ENCODE assay signal across 1 cellular context in genomic region chr11:68460741-68461283, GRCh38.
A peak's percentile ranks its signal among the peaks of the same experiment; 100 is the strongest.
TF ChIP-seq lines count a peak whose summit lies in the region.

A gene with protein sequence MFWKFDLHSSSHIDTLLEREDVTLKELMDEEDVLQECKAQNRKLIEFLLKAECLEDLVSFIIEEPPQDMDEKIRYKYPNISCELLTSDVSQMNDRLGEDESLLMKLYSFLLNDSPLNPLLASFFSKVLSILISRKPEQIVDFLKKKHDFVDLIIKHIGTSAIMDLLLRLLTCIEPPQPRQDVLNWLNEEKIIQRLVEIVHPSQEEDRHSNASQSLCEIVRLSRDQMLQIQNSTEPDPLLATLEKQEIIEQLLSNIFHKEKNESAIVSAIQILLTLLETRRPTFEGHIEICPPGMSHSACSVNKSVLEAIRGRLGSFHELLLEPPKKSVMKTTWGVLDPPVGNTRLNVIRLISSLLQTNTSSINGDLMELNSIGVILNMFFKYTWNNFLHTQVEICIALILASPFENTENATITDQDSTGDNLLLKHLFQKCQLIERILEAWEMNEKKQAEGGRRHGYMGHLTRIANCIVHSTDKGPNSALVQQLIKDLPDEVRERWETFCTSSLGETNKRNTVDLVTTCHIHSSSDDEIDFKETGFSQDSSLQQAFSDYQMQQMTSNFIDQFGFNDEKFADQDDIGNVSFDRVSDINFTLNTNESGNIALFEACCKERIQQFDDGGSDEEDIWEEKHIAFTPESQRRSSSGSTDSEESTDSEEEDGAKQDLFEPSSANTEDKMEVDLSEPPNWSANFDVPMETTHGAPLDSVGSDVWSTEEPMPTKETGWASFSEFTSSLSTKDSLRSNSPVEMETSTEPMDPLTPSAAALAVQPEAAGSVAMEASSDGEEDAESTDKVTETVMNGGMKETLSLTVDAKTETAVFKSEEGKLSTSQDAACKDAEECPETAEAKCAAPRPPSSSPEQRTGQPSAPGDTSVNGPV (plus strand): TSS chr11:68460752. CDS start chr11:68537665, 76,913 bp downstream.

TF ChIP-seq in HepG2, 621 proteins besides CTCF, POLR2A, EP300 and RAD21 (continued from another document and continues in another):
- TF ChIP-seq TIGD3 (CRISPR knock-in tag; IDR thresholded peaks at IDR 0.05; ENCODE audit: borderline replicate concordance), result no peak
- TF ChIP-seq ZNF652 (CRISPR knock-in tag; IDR thresholded peaks at IDR 0.05; ENCODE audit: borderline replicate concordance, low read depth), result no peak
- peak; percentile 19 for TF ChIP-seq RBM39 (IDR thresholded peaks at IDR 0.05; ENCODE audit: low read depth, low read length, poor library complexity, severe bottlenecking)
- TF ChIP-seq CEBPG (CRISPR knock-in tag; IDR thresholded peaks at IDR 0.05), result no peak
- no peak for TF ChIP-seq ZKSCAN8 (CRISPR knock-in tag; IDR thresholded peaks at IDR 0.05; ENCODE audit: borderline replicate concordance)
- no peak for TF ChIP-seq BCL6 (CRISPR knock-in tag; IDR thresholded peaks at IDR 0.05)
- no peak for TF ChIP-seq ZNF547 (CRISPR knock-in tag; IDR thresholded peaks at IDR 0.05)
- TF ChIP-seq MAZ (IDR thresholded peaks at IDR 0.05; ENCODE audit: borderline replicate concordance, low read depth, low read length), result 0 out of 2 replicates have a peak, but pooled peaks have one; percentile 4
- 0 out of 2 replicates have a peak, but pooled peaks have one; percentile 4 for TF ChIP-seq MAZ (CRISPR knock-in tag; IDR thresholded peaks at IDR 0.05; ENCODE audit: low read depth)
- TF ChIP-seq CC2D1A (CRISPR knock-in tag; IDR thresholded peaks at IDR 0.05), result no peak
- peak; percentile 42; the same call in 1 of the 2 replicates for TF ChIP-seq ZNF740 (CRISPR knock-in tag; IDR thresholded peaks at IDR 0.05)
- no peak for TF ChIP-seq MATR3 (CRISPR knock-in tag; IDR thresholded peaks at IDR 0.05)
- no peak for TF ChIP-seq MIER3 (CRISPR knock-in tag; IDR thresholded peaks at IDR 0.05; ENCODE audit: borderline replicate concordance)
- TF ChIP-seq, protein P1, sequence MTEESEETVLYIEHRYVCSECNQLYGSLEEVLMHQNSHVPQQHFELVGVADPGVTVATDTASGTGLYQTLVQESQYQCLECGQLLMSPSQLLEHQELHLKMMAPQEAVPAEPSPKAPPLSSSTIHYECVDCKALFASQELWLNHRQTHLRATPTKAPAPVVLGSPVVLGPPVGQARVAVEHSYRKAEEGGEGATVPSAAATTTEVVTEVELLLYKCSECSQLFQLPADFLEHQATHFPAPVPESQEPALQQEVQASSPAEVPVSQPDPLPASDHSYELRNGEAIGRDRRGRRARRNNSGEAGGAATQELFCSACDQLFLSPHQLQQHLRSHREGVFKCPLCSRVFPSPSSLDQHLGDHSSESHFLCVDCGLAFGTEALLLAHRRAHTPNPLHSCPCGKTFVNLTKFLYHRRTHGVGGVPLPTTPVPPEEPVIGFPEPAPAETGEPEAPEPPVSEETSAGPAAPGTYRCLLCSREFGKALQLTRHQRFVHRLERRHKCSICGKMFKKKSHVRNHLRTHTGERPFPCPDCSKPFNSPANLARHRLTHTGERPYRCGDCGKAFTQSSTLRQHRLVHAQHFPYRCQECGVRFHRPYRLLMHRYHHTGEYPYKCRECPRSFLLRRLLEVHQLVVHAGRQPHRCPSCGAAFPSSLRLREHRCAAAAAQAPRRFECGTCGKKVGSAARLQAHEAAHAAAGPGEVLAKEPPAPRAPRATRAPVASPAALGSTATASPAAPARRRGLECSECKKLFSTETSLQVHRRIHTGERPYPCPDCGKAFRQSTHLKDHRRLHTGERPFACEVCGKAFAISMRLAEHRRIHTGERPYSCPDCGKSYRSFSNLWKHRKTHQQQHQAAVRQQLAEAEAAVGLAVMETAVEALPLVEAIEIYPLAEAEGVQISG (CRISPR knock-in tag; IDR thresholded peaks at IDR 0.05), result peak; percentile 38; the same call in 1 of the 2 replicates
- TF ChIP-seq ZNF160 (CRISPR knock-in tag; IDR thresholded peaks at IDR 0.05), result peak; percentile 44; the same call in 1 of the 2 replicates
- TF ChIP-seq ATAD3A (CRISPR knock-in tag; IDR thresholded peaks at IDR 0.05), result no peak
- TF ChIP-seq, protein P2, sequence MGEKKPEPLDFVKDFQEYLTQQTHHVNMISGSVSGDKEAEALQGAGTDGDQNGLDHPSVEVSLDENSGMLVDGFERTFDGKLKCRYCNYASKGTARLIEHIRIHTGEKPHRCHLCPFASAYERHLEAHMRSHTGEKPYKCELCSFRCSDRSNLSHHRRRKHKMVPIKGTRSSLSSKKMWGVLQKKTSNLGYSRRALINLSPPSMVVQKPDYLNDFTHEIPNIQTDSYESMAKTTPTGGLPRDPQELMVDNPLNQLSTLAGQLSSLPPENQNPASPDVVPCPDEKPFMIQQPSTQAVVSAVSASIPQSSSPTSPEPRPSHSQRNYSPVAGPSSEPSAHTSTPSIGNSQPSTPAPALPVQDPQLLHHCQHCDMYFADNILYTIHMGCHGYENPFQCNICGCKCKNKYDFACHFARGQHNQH (CRISPR knock-in tag; IDR thresholded peaks at IDR 0.05), result no peak
- TF ChIP-seq ZNF687 (CRISPR knock-in tag; IDR thresholded peaks at IDR 0.05), result peak; percentile 60
- no peak for TF ChIP-seq ETV5 (CRISPR knock-in tag; IDR thresholded peaks at IDR 0.05; ENCODE audit: borderline replicate concordance)
- TF ChIP-seq ZNF235 (CRISPR knock-in tag; IDR thresholded peaks at IDR 0.05; ENCODE audit: borderline replicate concordance), result no peak
- peak; percentile 5; the same call in 1 of the 2 replicates for TF ChIP-seq KDM2A (CRISPR knock-in tag; IDR thresholded peaks at IDR 0.05; ENCODE audit: borderline replicate concordance, low read depth)
- TF ChIP-seq RFXANK (CRISPR knock-in tag; IDR thresholded peaks at IDR 0.05), result no peak
- TF ChIP-seq ZNF839 (CRISPR knock-in tag; IDR thresholded peaks at IDR 0.05; ENCODE audit: borderline replicate concordance), result no peak
- no peak for TF ChIP-seq TCF7 (IDR thresholded peaks at IDR 0.05; ENCODE audit: low read depth)
- TF ChIP-seq PHF20 (CRISPR knock-in tag; IDR thresholded peaks at IDR 0.05), result peak; percentile 50; the same call in 1 of the 2 replicates
- no peak for TF ChIP-seq ZNF501 (CRISPR knock-in tag; IDR thresholded peaks at IDR 0.05)
- TF ChIP-seq, protein P3, sequence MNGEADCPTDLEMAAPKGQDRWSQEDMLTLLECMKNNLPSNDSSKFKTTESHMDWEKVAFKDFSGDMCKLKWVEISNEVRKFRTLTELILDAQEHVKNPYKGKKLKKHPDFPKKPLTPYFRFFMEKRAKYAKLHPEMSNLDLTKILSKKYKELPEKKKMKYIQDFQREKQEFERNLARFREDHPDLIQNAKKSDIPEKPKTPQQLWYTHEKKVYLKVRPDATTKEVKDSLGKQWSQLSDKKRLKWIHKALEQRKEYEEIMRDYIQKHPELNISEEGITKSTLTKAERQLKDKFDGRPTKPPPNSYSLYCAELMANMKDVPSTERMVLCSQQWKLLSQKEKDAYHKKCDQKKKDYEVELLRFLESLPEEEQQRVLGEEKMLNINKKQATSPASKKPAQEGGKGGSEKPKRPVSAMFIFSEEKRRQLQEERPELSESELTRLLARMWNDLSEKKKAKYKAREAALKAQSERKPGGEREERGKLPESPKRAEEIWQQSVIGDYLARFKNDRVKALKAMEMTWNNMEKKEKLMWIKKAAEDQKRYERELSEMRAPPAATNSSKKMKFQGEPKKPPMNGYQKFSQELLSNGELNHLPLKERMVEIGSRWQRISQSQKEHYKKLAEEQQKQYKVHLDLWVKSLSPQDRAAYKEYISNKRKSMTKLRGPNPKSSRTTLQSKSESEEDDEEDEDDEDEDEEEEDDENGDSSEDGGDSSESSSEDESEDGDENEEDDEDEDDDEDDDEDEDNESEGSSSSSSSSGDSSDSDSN (CRISPR knock-in tag; IDR thresholded peaks at IDR 0.05), result peak; percentile 42; the same call in 1 of the 2 replicates
- TF ChIP-seq HBP1 (CRISPR knock-in tag; IDR thresholded peaks at IDR 0.05; ENCODE audit: low read depth), result peak; percentile 78
- peak; percentile 30; the same call in 1 of the 2 replicates for TF ChIP-seq SAP130 (CRISPR knock-in tag; IDR thresholded peaks at IDR 0.05; ENCODE audit: low read depth)
- TF ChIP-seq ZNF75D (CRISPR knock-in tag; IDR thresholded peaks at IDR 0.05; ENCODE audit: borderline replicate concordance), result no peak
- peak; percentile 50; the same call in 1 of the 2 replicates for TF ChIP-seq ZNF563 (CRISPR knock-in tag; IDR thresholded peaks at IDR 0.05)
- TF ChIP-seq, protein P4, sequence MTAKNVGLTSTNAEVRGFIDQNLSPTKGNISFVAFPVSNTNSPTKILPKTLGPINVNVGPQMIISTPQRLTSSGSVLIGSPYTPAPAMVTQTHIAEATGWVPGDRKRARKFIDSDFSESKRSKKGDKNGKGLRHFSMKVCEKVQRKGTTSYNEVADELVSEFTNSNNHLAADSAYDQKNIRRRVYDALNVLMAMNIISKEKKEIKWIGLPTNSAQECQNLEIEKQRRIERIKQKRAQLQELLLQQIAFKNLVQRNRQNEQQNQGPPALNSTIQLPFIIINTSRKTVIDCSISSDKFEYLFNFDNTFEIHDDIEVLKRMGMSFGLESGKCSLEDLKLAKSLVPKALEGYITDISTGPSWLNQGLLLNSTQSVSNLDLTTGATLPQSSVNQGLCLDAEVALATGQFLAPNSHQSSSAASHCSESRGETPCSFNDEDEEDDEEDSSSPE (CRISPR knock-in tag; IDR thresholded peaks at IDR 0.05), result peak; percentile 56
- no peak for TF ChIP-seq PPARG (CRISPR knock-in tag; conservative IDR thresholded peaks at IDR 0.05)
- no peak for TF ChIP-seq TBX2 (CRISPR knock-in tag; IDR thresholded peaks at IDR 0.05; ENCODE audit: borderline replicate concordance)
- no peak for TF ChIP-seq RAD51 (IDR thresholded peaks at IDR 0.05; ENCODE audit: borderline replicate concordance)
- TF ChIP-seq ZNF263 (CRISPR knock-in tag; IDR thresholded peaks at IDR 0.05), result 0 out of 2 replicates have a peak, but pooled peaks have one; percentile 14
- no peak for TF ChIP-seq KDM6A (CRISPR knock-in tag; IDR thresholded peaks at IDR 0.05; ENCODE audit: low read depth)
- TF ChIP-seq SP2 (CRISPR knock-in tag; IDR thresholded peaks at IDR 0.05), result peak; percentile 77
- TF ChIP-seq ZNF20 (CRISPR knock-in tag; IDR thresholded peaks at IDR 0.05), result no peak
- no peak for TF ChIP-seq CCDC6 (CRISPR knock-in tag; IDR thresholded peaks at IDR 0.05)
- TF ChIP-seq RFX1 (IDR thresholded peaks at IDR 0.05), result no peak
- TF ChIP-seq, protein P5, sequence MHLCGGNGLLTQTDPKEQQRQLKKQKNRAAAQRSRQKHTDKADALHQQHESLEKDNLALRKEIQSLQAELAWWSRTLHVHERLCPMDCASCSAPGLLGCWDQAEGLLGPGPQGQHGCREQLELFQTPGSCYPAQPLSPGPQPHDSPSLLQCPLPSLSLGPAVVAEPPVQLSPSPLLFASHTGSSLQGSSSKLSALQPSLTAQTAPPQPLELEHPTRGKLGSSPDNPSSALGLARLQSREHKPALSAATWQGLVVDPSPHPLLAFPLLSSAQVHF (CRISPR knock-in tag; IDR thresholded peaks at IDR 0.05), result no peak
- TF ChIP-seq AGO2 (optimal IDR thresholded peaks at IDR 0.05; ENCODE audit: low read depth, low read length), result peak; percentile 37
- TF ChIP-seq ZNF709 (CRISPR knock-in tag; IDR thresholded peaks at IDR 0.05), result no peak
- no peak for TF ChIP-seq FOSL2 (CRISPR knock-in tag; IDR thresholded peaks at IDR 0.05)
- TF ChIP-seq CCAR2 (optimal IDR thresholded peaks at IDR 0.05; ENCODE audit: low read depth, low read length), result no peak
